1 cellular context compared by ENCODE assay signal in the genomic region with DNA sequence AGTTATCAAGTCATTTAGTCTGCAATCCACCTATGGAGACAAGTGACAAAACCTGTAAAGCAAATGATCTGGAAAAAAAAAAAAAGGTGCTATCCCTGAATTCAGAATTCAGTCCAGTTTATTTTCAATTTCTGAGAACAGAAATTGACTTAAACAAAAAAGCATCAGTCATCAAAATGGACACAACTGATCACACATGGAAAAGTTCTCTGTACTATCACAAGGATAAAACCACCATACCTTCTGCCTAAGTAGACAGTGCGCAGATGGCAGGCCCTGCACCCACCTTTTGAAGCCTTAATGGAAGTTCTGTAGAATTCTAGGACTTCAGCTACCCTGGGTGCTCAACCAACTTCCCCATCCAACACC.
TF ChIP-seq lines count a peak whose summit lies in the region.

No MANE protein-coding gene starts in this region.

TF ChIP-seq in HepG2, 621 proteins besides CTCF, POLR2A, EP300 and RAD21 (continued from another document):
- TF ChIP-seq, protein P1, sequence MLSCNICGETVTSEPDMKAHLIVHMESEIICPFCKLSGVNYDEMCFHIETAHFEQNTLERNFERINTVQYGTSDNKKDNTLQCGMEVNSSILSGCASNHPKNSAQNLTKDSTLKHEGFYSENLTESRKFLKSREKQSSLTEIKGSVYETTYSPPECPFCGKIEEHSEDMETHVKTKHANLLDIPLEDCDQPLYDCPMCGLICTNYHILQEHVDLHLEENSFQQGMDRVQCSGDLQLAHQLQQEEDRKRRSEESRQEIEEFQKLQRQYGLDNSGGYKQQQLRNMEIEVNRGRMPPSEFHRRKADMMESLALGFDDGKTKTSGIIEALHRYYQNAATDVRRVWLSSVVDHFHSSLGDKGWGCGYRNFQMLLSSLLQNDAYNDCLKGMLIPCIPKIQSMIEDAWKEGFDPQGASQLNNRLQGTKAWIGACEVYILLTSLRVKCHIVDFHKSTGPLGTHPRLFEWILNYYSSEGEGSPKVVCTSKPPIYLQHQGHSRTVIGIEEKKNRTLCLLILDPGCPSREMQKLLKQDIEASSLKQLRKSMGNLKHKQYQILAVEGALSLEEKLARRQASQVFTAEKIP (CRISPR knock-in tag; IDR thresholded peaks at IDR 0.05; ENCODE audit: borderline replicate concordance), result no peak
- TF ChIP-seq KLF6 (CRISPR knock-in tag; IDR thresholded peaks at IDR 0.05) (no peak), MAFF (IDR thresholded peaks at IDR 0.05; ENCODE audit: low read depth, low read length) (peak; percentile 45), ZMYM4 (CRISPR knock-in tag; IDR thresholded peaks at IDR 0.05) (peak; percentile 13; the same call in 1 of the 2 replicates)
